In the genomic region with DNA sequence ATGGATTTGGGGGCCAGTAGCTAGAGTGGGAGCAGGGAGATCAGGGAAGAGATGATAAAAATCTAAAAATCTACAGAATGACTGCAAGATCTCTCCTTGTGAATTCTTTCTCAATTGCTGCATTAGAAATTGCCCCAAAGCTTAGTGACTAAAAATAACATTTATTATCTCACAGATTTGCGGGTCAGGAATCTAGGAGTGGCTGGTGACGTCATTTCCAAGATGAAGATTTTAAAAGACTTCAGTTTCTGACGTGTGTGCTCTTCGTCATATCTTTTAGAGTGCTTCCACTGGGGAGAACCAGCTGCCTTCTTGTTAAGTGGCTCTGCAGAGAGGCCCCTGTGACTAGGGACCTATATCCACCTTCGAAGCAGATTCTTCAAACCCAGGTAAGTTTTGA, we compare ENCODE assay signal across 19 cellular contexts.
DNase-seq lines count a peak whose midpoint lies in the region; ATAC-seq and TF ChIP-seq lines count a peak whose summit lies in the region.
"Had no signal": no experiment of that assay in that cellular context is flagged by ENCODE, and none has a peak within 500 bp of the region (broad histone marks: within the 10 kb centered on the region; RNA-seq: fewer than 3 reads in every experiment).

No MANE protein-coding gene starts in this region.

- H3K9me3 Mint-ChIP-seq in chondrocyte (ENCODE audit: low read depth): no peaks in the 10 kb centered on the region
- H3K9me3 Mint-ChIP-seq in activated naive CD4-positive, alpha-beta T cell treated with anti-CD3 and anti-CD28 coated beads for 36 hours: no peaks in the 10 kb centered on the region

- peak; percentile 39 for DNase-seq in EL
- peak; percentile 38 for DNase-seq in M059J (ENCODE audit: low read depth)
- no peak for DNase-seq in chondrocyte (ENCODE audit: low spot score)
- no peak for DNase-seq in osteoblast (ENCODE audit: insufficient read length, low spot score, missing footprints)
- no peak for DNase-seq in activated naive CD4-positive, alpha-beta T cell treated with anti-CD3 and anti-CD28 coated beads for 36 hours
- DNase-seq in COLO668 (lab: John Stamatoyannopoulos, UW; ENCODE audit: unreplicated experiment): no peak
- no peak for DNase-seq in ovary
- DNase-seq: CD4-positive, alpha-beta memory T cell; KG1; MG63; NCI-H1092 treated with DMSO at 0.1 percent for 48 hours; NCI-H187; NCI-H2171 treated with DMSO at 0.1 percent for 48 hours; NCI-H510A treated with DMSO at 0.1 percent for 48 hours; SHP77 had no signal

- CTCF ChIA-PET in activated naive CD4-positive, alpha-beta T cell treated with anti-CD3 and anti-CD28 coated beads for 36 hours (lab: Charles Lee): no interaction called here

- H3K4me3 Mint-ChIP-seq in chondrocyte (ENCODE audit: unreplicated experiment): no peak overlapping the region
- H3K4me3 Mint-ChIP-seq in activated naive CD4-positive, alpha-beta T cell treated with anti-CD3 and anti-CD28 coated beads for 36 hours: no peak overlapping the region
- H3K4me3 Mint-ChIP-seq: B cell; CD4-positive, alpha-beta memory T cell had no signal

- peak overlapping the region; percentile 3 for H3K27ac ChIP-seq in osteoblast (ENCODE audit: low read depth, low read length)
- no peak overlapping the region for H3K27ac ChIP-seq in ovary
- H3K27ac ChIP-seq: HL-60 had no signal

- peaks cover 12% of the 10 kb centered on the region for H3K4me1 ChIP-seq in osteoblast (ENCODE audit: insufficient read depth, low read length)
- no peaks in the 10 kb centered on the region for H3K4me1 ChIP-seq in ovary (ENCODE audit: insufficient read depth)
- H3K4me1 ChIP-seq: HAP-1 had no signal

- TF ChIP-seq EP300 in ovary (IDR thresholded peaks at IDR 0.05): no peak

- H3K4me3 ChIP-seq in osteoblast (ENCODE audit: insufficient read depth, low read length) (no peak overlapping the region), ovary (no peak overlapping the region)
- H3K4me3 ChIP-seq: HAP-1, MG63 had no signal

- H3K79me2 ChIP-seq in osteoblast (ENCODE audit: insufficient read depth, low read length): peaks cover 7% of the 10 kb centered on the region

- H2AFZ ChIP-seq in osteoblast (ENCODE audit: low read length): no peak overlapping the region

- TF ChIP-seq POLR2A in ovary (IDR thresholded peaks at IDR 0.05): no peak

- intact Hi-C loops in activated naive CD4-positive, alpha-beta T cell treated with anti-CD3 and anti-CD28 coated beads for 36 hours (cut with micrococcal nuclease): no loop called here
- intact Hi-C loops in ovary (cut with DNase I): no loop called here

- H3K27ac Mint-ChIP-seq in chondrocyte (ENCODE audit: unreplicated experiment): peak overlapping the region; percentile 4
- no peak overlapping the region for H3K27ac Mint-ChIP-seq in activated naive CD4-positive, alpha-beta T cell treated with anti-CD3 and anti-CD28 coated beads for 36 hours
- H3K27ac Mint-ChIP-seq: B cell; CD4-positive, alpha-beta memory T cell had no signal

- no peaks in the 10 kb centered on the region for H4K20me1 ChIP-seq in osteoblast (ENCODE audit: insufficient read depth, low read length)

- peaks cover 15% of the 10 kb centered on the region for H3K4me1 Mint-ChIP-seq in chondrocyte (ENCODE audit: low read depth)
- no peaks in the 10 kb centered on the region for H3K4me1 Mint-ChIP-seq in activated naive CD4-positive, alpha-beta T cell treated with anti-CD3 and anti-CD28 coated beads for 36 hours (ENCODE audit: low read depth)
- H3K4me1 Mint-ChIP-seq: B cell; CD4-positive, alpha-beta memory T cell had no signal

- H3K36me3 ChIP-seq in osteoblast (ENCODE audit: insufficient read depth, low read length) (no peaks in the 10 kb centered on the region), ovary (no peaks in the 10 kb centered on the region)
- H3K36me3 ChIP-seq: HAP-1, MG63 had no signal

- TF ChIP-seq CTCF in chondrocyte (IDR thresholded peaks at IDR 0.05): no peak
- TF ChIP-seq CTCF in osteoblast (IDR thresholded peaks at IDR 0.05; ENCODE audit: extremely low read depth, low read depth, low read length): no peak
- no peak for TF ChIP-seq CTCF in ovary (IDR thresholded peaks at IDR 0.05)

- ATAC-seq in GM21576 (IDR thresholded peaks at IDR 0.05; ENCODE audit: unreplicated experiment): no peak

- no peak overlapping the region for H3K4me2 ChIP-seq in osteoblast (ENCODE audit: insufficient read depth, low read length)

- H3K27me3 ChIP-seq in osteoblast (ENCODE audit: insufficient read depth, low read length): no peaks in the 10 kb centered on the region
- H3K27me3 ChIP-seq in ovary: no peaks in the 10 kb centered on the region
- H3K27me3 ChIP-seq: MG63 had no signal

- H3K36me3 Mint-ChIP-seq in chondrocyte (ENCODE audit: low read depth): peaks cover 11% of the 10 kb centered on the region
- no peaks in the 10 kb centered on the region for H3K36me3 Mint-ChIP-seq in activated naive CD4-positive, alpha-beta T cell treated with anti-CD3 and anti-CD28 coated beads for 36 hours (ENCODE audit: low read depth)
- H3K36me3 Mint-ChIP-seq: CD4-positive, alpha-beta memory T cell had no signal

- H3K9me3 ChIP-seq in osteoblast (ENCODE audit: low read depth, low read length) (no peaks in the 10 kb centered on the region), ovary (no peaks in the 10 kb centered on the region)
- H3K9me3 ChIP-seq: HAP-1, MG63 had no signal

- WGBS in ovary, 3 donors: 69 to 82% (median 79%) methylated on average over 5 of the region's 5 CpGs

- no peaks in the 10 kb centered on the region for H3K27me3 Mint-ChIP-seq in chondrocyte (ENCODE audit: low read depth)
- H3K27me3 Mint-ChIP-seq in activated naive CD4-positive, alpha-beta T cell treated with anti-CD3 and anti-CD28 coated beads for 36 hours (ENCODE audit: low read depth): peaks cover 18% of the 10 kb centered on the region

Comparison
In these comparisons a context has a peak if more than half of its experiments do, and no peak if none do; other contexts are left out.
1. DNase-seq: peak in EL (single experiment) and M059J (single experiment); none in chondrocyte (single experiment), osteoblast (single experiment), activated naive CD4-positive, alpha-beta T cell treated with anti-CD3 and anti-CD28 coated beads for 36 hours (single experiment), COLO668 (single experiment) and ovary (0 of 5).